In the genomic region with DNA sequence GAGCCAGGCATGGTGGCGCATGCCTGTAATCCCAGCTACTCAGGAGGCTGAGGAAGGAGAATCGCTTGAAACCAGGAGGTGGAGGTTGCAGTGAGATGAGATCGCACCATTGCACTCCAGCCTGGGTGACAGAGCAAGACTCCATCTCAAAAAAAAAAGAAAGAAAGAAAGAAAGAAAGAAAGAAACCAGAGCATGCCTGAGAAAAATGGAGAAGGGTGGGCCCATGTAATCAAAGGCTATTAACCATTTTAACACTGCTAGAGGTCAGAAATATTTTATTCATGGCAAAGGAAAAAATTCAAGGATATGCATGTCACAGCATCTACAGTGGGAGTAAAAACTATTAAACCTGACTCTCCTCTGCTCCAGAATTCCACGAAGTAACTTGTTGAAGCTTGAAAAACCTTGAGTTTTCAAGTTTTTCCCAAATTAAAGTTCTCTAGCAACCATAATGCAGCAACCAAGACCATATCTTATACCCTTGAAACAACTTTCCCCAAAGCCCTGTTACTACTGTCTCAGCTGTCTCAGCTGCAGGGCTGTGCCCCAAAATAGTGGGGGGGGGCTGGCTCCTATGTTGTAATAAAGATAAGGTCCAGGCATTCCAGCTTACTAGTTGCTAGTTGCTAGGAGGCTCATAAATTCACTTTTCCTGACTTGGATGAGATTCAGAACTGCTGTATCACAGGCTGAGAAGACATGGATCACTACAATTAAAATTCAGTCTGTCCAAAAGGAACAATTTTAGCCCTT, we compare ENCODE assay signal across 20 cellular contexts.
DNase-seq lines count a peak whose midpoint lies in the region; ATAC-seq lines count a peak whose summit lies in the region.
"Had no signal": no experiment of that assay in that cellular context is flagged by ENCODE, and none has a peak within 500 bp of the region (broad histone marks: within the 10 kb centered on the region; RNA-seq: fewer than 3 reads in every experiment).

No MANE protein-coding gene starts in this region.

- no peak overlapping the region for H3K9ac ChIP-seq in HUES64 (ENCODE audit: low read depth, low read length)
- H3K9ac ChIP-seq: BLaER1 treated with 17β-estradiol and CSF1 and Interleukin-3, amounts not matched to agents 10 nM and 100 nM; SK-N-SH had no signal

- H3K4me1 ChIP-seq in HUES64 (ENCODE audit: insufficient read depth, low read length) (peaks cover 34% of the 10 kb centered on the region), ectodermal cell (ENCODE audit: control insufficient read depth, insufficient read depth, low read length) (peaks cover 20% of the 10 kb centered on the region), mesodermal cell (ENCODE audit: control insufficient read depth, insufficient read depth, low read length, poor library complexity, severe bottlenecking) (peaks cover 14% of the 10 kb centered on the region)
- H3K4me1 ChIP-seq: BLaER1 treated with 17β-estradiol and CSF1 and Interleukin-3, amounts not matched to agents 10 nM and 100 nM had no signal

- ATAC-seq in HG03460 (IDR thresholded peaks at IDR 0.05; ENCODE audit: unreplicated experiment), result no peak
- ATAC-seq in GM18511 (IDR thresholded peaks at IDR 0.05; ENCODE audit: unreplicated experiment), result no peak

- WGBS in HUES64, result 95% methylated on average over 4 of the region's 4 CpGs
- WGBS in ectodermal cell, 2 experiments, result 89 to 93% methylated on average over 4 of the region's 4 CpGs
- WGBS in mesodermal cell (ENCODE audit: insufficient coverage in 2 of 2), 2 experiments, result 100% methylated on average over 3 to 4 of the region's 4 CpGs

- H3K4me3 ChIP-seq in HUES64 (ENCODE audit: low read length) (no peak overlapping the region), ectodermal cell (ENCODE audit: insufficient read depth, low read depth, low read length) (no peak overlapping the region), mesodermal cell (ENCODE audit: extremely low read depth, insufficient read depth, low read length, poor library complexity, severe bottlenecking) (no peak overlapping the region)
- H3K4me3 ChIP-seq: BLaER1 treated with 17β-estradiol and CSF1 and Interleukin-3, amounts not matched to agents 10 nM and 100 nM had no signal

- DNase-seq in Daoy (ENCODE audit: low read depth) (peak; percentile 37), EL (no peak), NCI-H2107 treated with DMSO at 0.1 percent for 48 hours (lab: John Stamatoyannopoulos, UW; ENCODE audit: unreplicated experiment) (no peak)
- DNase-seq: DND-41, GF-D8, HCEC 1CT, KG1, NCI-H1048, NCI-H146, NCI-H2081, NCI-H510A treated with DMSO at 0.1 percent for 48 hours, NCI-H82, SHP77, SK-N-SH had no signal

- H3K9me3 ChIP-seq in HUES64 (ENCODE audit: insufficient read depth, low read depth, low read length) (no peaks in the 10 kb centered on the region), ectodermal cell (ENCODE audit: control insufficient read depth, low read length) (no peaks in the 10 kb centered on the region), mesodermal cell (ENCODE audit: control insufficient read depth, low read length) (no peaks in the 10 kb centered on the region)
- H3K9me3 ChIP-seq: SK-N-SH had no signal

- H3K27ac ChIP-seq in HUES64 (ENCODE audit: low read depth, low read length) (0 out of 2 replicates have a peak overlapping the region, but pooled peaks have one; percentile 1), ectodermal cell (ENCODE audit: insufficient read depth, low read depth, low read length, poor library complexity, severe bottlenecking) (peak overlapping the region; percentile 60), mesodermal cell (ENCODE audit: low read depth, low read length, severe bottlenecking) (peak overlapping the region; percentile 60)
- H3K27ac ChIP-seq: BLaER1 treated with 17β-estradiol and CSF1 and Interleukin-3, amounts not matched to agents 10 nM and 100 nM had no signal

- H3K36me3 ChIP-seq in HUES64 (ENCODE audit: insufficient read depth, low read length) (no peaks in the 10 kb centered on the region; the same call in 1 of the 2 replicates), ectodermal cell (ENCODE audit: control insufficient read depth, insufficient read depth, low read length) (peaks cover 5% of the 10 kb centered on the region), mesodermal cell (ENCODE audit: control insufficient read depth, insufficient read depth, low read length) (no peaks in the 10 kb centered on the region)

- H3K27me3 ChIP-seq in HUES64 (ENCODE audit: insufficient read depth, low read length) (no peaks in the 10 kb centered on the region), ectodermal cell (ENCODE audit: control insufficient read depth, insufficient read depth, low read length, poor library complexity, severe bottlenecking) (no peaks in the 10 kb centered on the region)
- H3K27me3 ChIP-seq: BLaER1 treated with 17β-estradiol and CSF1 and Interleukin-3, amounts not matched to agents 10 nM and 100 nM had no signal

Comparison
In these comparisons a context has a peak if more than half of its experiments do, and no peak if none do; other contexts are left out.
1. H3K27ac ChIP-seq: peak in every context shown above with its lines; median percentile 60 in ectodermal cell; 60 in mesodermal cell; 1 in HUES64.